16 cellular contexts compared by ENCODE assay signal in the genomic region with DNA sequence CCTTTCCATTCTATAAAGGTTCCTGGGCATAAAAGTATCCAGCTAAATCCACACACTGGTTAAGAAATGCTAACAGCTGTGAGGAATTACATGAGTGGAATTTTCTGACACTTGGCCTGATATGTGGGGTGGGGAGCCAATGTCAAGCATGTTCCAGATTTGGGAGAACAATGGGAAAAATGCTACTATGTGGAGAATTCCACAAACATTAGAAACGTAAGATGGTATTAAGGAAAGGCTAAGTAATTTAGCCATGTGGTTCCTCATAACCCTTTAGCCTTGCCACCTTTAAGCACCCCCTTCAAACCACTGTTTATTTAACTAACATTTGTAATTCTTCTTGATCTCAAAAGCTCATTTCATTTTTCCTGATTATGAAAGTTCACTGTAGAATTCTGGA.
DNase-seq lines count a peak whose midpoint lies in the region; ATAC-seq and TF ChIP-seq lines count a peak whose summit lies in the region.
"Had no signal": no experiment of that assay in that cellular context is flagged by ENCODE, and none has a peak within 500 bp of the region (broad histone marks: within the 10 kb centered on the region; RNA-seq: fewer than 3 reads in every experiment).

No MANE protein-coding gene starts in this region.

- H3K4me3 ChIP-seq in right atrium auricular region = no peak overlapping the region
- no peak overlapping the region for H3K4me3 ChIP-seq in fibroblast of the aortic adventitia (ENCODE audit: low read depth, low read length)
- H3K4me3 ChIP-seq in lung = no peak overlapping the region
- H3K4me3 ChIP-seq in upper lobe of right lung = no peak overlapping the region

- H3K27me3 ChIP-seq in right atrium auricular region (no peaks in the 10 kb centered on the region), lung (ENCODE audit: control insufficient read depth, insufficient read depth) (no peaks in the 10 kb centered on the region), upper lobe of right lung (no peaks in the 10 kb centered on the region)

- no peaks in the 10 kb centered on the region for H3K36me3 ChIP-seq in right atrium auricular region
- no peaks in the 10 kb centered on the region for H3K36me3 ChIP-seq in lung (ENCODE audit: control insufficient read depth in 2 of 2, insufficient read depth in 2 of 2, low read length in 2 of 2)
- H3K36me3 ChIP-seq in upper lobe of right lung = no peaks in the 10 kb centered on the region

- H3K4me1 ChIP-seq in right atrium auricular region (no peaks in the 10 kb centered on the region), lung (ENCODE audit: control insufficient read depth in 2 of 2, insufficient read depth in 2 of 2, low read length in 2 of 2) (no peaks in the 10 kb centered on the region), upper lobe of right lung (peaks cover 7% of the 10 kb centered on the region)

- DNase-seq in Right ventricle myocardium inferior (ENCODE audit: missing footprints) (no peak), right atrium auricular region (ENCODE audit: low spot score) (no peak), fibroblast of the aortic adventitia (ENCODE audit: low read depth) (peak; percentile 92), lung (ENCODE audit: low spot score) (no peak), upper lobe of right lung (no peak), cerebellar cortex (ENCODE audit: low spot score) (no peak), SW480 (ENCODE audit: low spot score) (no peak), amygdala (lab: John Stamatoyannopoulos, UW) (no peak)
- DNase-seq: C1 segment of cervical spinal cord, H9, IMR-90, MV-4-11, NCI-H1436, NCI-H2081 treated with DMSO at 0.1 percent for 48 hours, NCI-H524 had no signal

- no peak for TF ChIP-seq CTCF in right atrium auricular region (IDR thresholded peaks at IDR 0.05)
- no peak for TF ChIP-seq CTCF in fibroblast of the aortic adventitia (IDR thresholded peaks at IDR 0.05; ENCODE audit: insufficient read depth, low read length)
- TF ChIP-seq CTCF in lung (IDR thresholded peaks at IDR 0.05; ENCODE audit: control extremely low read depth, extremely low read depth) = no peak
- no peak for TF ChIP-seq CTCF in upper lobe of right lung (IDR thresholded peaks at IDR 0.05)

- WGBS in lung, 2 donors = 38 to 64% methylated on average over 1 of the region's 1 CpG

- intact Hi-C loops in Right ventricle myocardium inferior (cut with DNase I) (no loop called here), upper lobe of right lung (cut with DNase I) (no loop called here)

- H3K9me3 ChIP-seq in right atrium auricular region = no peaks in the 10 kb centered on the region
- H3K9me3 ChIP-seq in lung (ENCODE audit: control insufficient read depth in 2 of 2, insufficient read depth in 1 of 2, low read length in 1 of 2) = no peaks in the 10 kb centered on the region
- no peaks in the 10 kb centered on the region for H3K9me3 ChIP-seq in upper lobe of right lung

- H3K27ac ChIP-seq in right atrium auricular region (peak overlapping the region in 1 of 2 donors; percentile 2), lung (ENCODE audit: low read depth in 1 of 2, low read length in 1 of 2) (no peak overlapping the region), upper lobe of right lung (no peak overlapping the region)
- H3K27ac ChIP-seq: 22Rv1 had no signal

- ATAC-seq in Right ventricle myocardium inferior = peak; percentile 80
- ATAC-seq in lung (ENCODE audit: insufficient read depth, low FRiP score) = peak; percentile 39
- ATAC-seq in upper lobe of right lung = peak; percentile 20

Comparison
In these comparisons a context has a peak if more than half of its experiments do, and no peak if none do; other contexts are left out.
1. ATAC-seq: peak in every context shown above with its lines; median percentile 80 in Right ventricle myocardium inferior; 39 in lung; 20 in upper lobe of right lung.